ENCODE assay signal across 8 cellular contexts in the genomic region with DNA sequence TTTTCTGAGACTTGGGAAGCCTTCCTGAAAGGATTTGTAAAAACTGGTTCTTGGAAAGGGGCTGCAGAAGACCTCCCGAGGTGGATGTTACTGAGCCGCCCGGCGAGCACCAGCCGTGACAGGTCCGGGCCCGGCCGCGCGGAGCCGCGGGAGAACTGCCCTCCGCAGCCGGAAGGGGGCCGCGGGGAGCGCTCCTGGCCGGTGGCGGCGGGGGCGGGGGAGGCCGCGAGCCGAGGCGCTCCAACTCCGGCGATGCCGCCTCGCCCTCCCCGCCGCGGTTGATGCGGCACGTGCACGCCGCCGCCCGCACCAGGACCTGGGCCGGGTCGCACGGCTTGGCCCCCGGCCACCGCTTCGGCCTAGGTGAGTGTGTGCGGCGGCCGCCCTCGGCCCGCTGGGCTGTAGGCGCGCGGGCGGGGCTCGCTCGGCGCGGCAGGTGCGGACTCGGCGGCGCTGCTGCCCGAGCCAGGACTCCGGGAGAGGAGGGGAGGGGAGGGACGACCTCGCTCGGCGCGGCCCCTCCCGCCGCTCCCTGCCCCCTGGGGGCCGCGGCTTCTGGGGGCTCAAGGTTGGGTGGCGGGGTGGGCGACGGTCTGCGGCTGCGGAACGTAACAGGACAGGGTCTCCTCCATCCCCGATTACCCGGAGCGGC. TPM values are rescaled to one million over a fixed set of nuclear protein-coding genes. Genes with fewer than 3 reads are reported as not detected.
DNase-seq lines count a peak whose midpoint lies in the region; ATAC-seq, FAIRE-seq and TF ChIP-seq lines count a peak whose summit lies in the region.

No MANE protein-coding gene starts in this region.

- intact Hi-C loops in K562 (cut with micrococcal nuclease): loop anchor here (5.0 to 10.0 kb wide), 2 partner anchors 44 to 167 kb away; no protein-coding TSS in a partner anchor

- H3K9me2 ChIP-seq in GM23248 (ENCODE audit: insufficient read depth): no peaks in the 10 kb centered on the region

- 0 to 1% methylated on average over 25 to 60 of the region's 81 CpGs for WGBS in GM23248 (ENCODE audit: low coverage in 1 of 2, low lambda C conversion rate in 2 of 2, missing lambda C conversion rate in 2 of 2), 2 experiments
- WGBS in K562 (ENCODE audit: insufficient coverage, low coverage, missing lambda C conversion rate): 64% methylated on average over 7 of the region's 81 CpGs

- H3K4me3 ChIP-seq in GM12864 (ENCODE audit: low read depth, low read length) (peak overlapping the region; percentile 50), GM23248 (peak overlapping the region; percentile 75), K562 (peak overlapping the region; percentile 36), iPS-15b (ENCODE audit: low read depth, low read length) (peak overlapping the region; percentile 75), skeletal muscle cell (ENCODE audit: low read depth, low read length) (peak overlapping the region; percentile 65)

- no TSS peak for BruUV-seq in K562 (replicated peaks; lab: Mats Ljungman, UMichigan)

- H3F3A ChIP-seq in GM23248 (ENCODE audit: insufficient read depth): peaks cover 16% of the 10 kb centered on the region; the same call in 1 of the 2 replicates

- H3K9me1 ChIP-seq in K562 (ENCODE audit: control insufficient read depth, insufficient read depth, low read length): no peaks in the 10 kb centered on the region

- H3K9ac ChIP-seq in GM23248 (peak overlapping the region; percentile 64), K562 (ENCODE audit: insufficient read depth in 1 of 2, low read depth in 2 of 2, low read length in 2 of 2) (peak overlapping the region; percentile 21 to 70; a peak in 3 of 4 replicates), iPS-15b (ENCODE audit: low read depth, low read length) (peak overlapping the region; percentile 48)

- DNase-seq in GM12864 (ENCODE audit: low read depth) (no peak), GM23248 (peak; percentile 91), LHCN-M2 (ENCODE audit: low read depth) (peak; percentile 54), T1000 (lab: John Stamatoyannopoulos, UW) (peak; percentile 16), K562 (ENCODE audit: extremely low read depth in 1 of 4, low spot score in 3 of 4) (peak; percentile 47 to 52 (median 49)), skeletal muscle cell (ENCODE audit: low read depth) (no peak), NCI-H1048 (lab: John Stamatoyannopoulos, UW) (no peak)

- no peak for TF ChIP-seq POLR2A in K562 (conservative IDR thresholded peaks at IDR 0.05)

- H3K27ac ChIP-seq in GM23248: no peak overlapping the region
- no peak overlapping the region for H3K27ac ChIP-seq in K562 (ENCODE audit: extremely low read depth, low read depth, low read length)

- H3K79me2 ChIP-seq in GM23248 (ENCODE audit: insufficient read depth) (no peaks in the 10 kb centered on the region), K562 (ENCODE audit: control insufficient read depth, insufficient read depth, low read length) (no peaks in the 10 kb centered on the region)

- peak; percentile 87 for ATAC-seq in K562

- TF ChIP-seq CTCF in GM12864 (IDR thresholded peaks at IDR 0.05; ENCODE audit: low read depth, low read length, missing control alignments): peak; percentile 46
- peak in 2 of 3 experiments; percentile 8 to 46; a peak in 1 of 6 replicates for TF ChIP-seq CTCF in K562 (IDR thresholded peaks at IDR 0.05 in 2 of 3, conservative IDR thresholded peaks at IDR 0.05 in 1 of 3; ENCODE audit: insufficient read depth in 2 of 3, low read depth in 1 of 3, low read length in 3 of 3)

- POLR2A ChIA-PET in K562 (lab: Yijun Ruan, JAX): no interaction called here

- TF ChIP-seq RAD21 in K562 (CRISPR knock-in tag; conservative IDR thresholded peaks at IDR 0.05 in 1 of 2, IDR thresholded peaks at IDR 0.05 in 1 of 2): no peak

- CTCF ChIA-PET in K562 (lab: Yijun Ruan, JAX; ENCODE audit: low intra/inter-chr PET ratio): interaction anchor here (0.7 kb wide), 1 partner anchor 29 kb away, joined by 5 read pairs; no protein-coding TSS in a partner anchor

- H2AFZ ChIP-seq in GM23248 (peak overlapping the region; percentile 79), K562 (ENCODE audit: low read depth, low read length) (peak overlapping the region; percentile 93)

- FAIRE-seq in K562 (lab: Jason Lieb, UNC): no peak

- no peaks in the 10 kb centered on the region for H3K9me3 ChIP-seq in GM23248 (ENCODE audit: low read depth)
- H3K9me3 ChIP-seq in K562 (replicated peaks; ENCODE audit: control insufficient read depth, insufficient read depth, low read depth, low read length): 0 out of 2 replicates have a peak, but pooled peaks cover 2% of the 10 kb centered on the region
- no peaks in the 10 kb centered on the region for H3K9me3 ChIP-seq in iPS-15b (ENCODE audit: control insufficient read depth, insufficient read depth, low read length)

- peaks cover 11% of the 10 kb centered on the region; the same call in 1 of the 2 replicates for H3K4me1 ChIP-seq in GM23248 (ENCODE audit: insufficient read depth)
- peaks cover 2 to 19% of the 10 kb centered on the region in 2 experiments; a peak in 3 of 5 replicates for H3K4me1 ChIP-seq in K562 (replicated peaks in 1 of 2; ENCODE audit: control insufficient read depth in 2 of 2, insufficient read depth in 2 of 2, low read length in 2 of 2)
- H3K4me1 ChIP-seq in iPS-15b (ENCODE audit: control insufficient read depth, insufficient read depth, low read length): peaks cover 7% of the 10 kb centered on the region

- in situ Hi-C loops in GM23248 (cut with MboI) (loop anchor here (10.0 to 25.0 kb wide), 3 partner anchors 261 to 707 kb away; no protein-coding TSS in a partner anchor), K562 (cut with MboI) (no loop called here)

- H3K4me2 ChIP-seq in GM23248 (ENCODE audit: unreplicated experiment) (peak overlapping the region; percentile 96), K562 (ENCODE audit: insufficient read depth, low read length) (peak overlapping the region; percentile 53)

- H4K20me1 ChIP-seq in GM23248 (ENCODE audit: insufficient read depth) (no peaks in the 10 kb centered on the region), K562 (replicated peaks; ENCODE audit: control insufficient read depth, insufficient read depth, low read length) (no peaks in the 10 kb centered on the region)

- no peaks in the 10 kb centered on the region for H3K27me3 ChIP-seq in GM23248 (replicated peaks; ENCODE audit: insufficient read depth)
- peaks cover 0 to 8% of the 10 kb centered on the region in 2 experiments; a peak in 1 of 5 replicates for H3K27me3 ChIP-seq in K562 (ENCODE audit: control insufficient read depth in 2 of 2, insufficient read depth in 2 of 2, low read length in 2 of 2)
- H3K27me3 ChIP-seq in iPS-15b (ENCODE audit: control insufficient read depth, insufficient read depth, low read length): no peaks in the 10 kb centered on the region

- TF ChIP-seq EP300 in K562 (IDR thresholded peaks at IDR 0.05; ENCODE audit: low read length): no peak

- H3K36me3 ChIP-seq in GM23248 (ENCODE audit: low read depth) (no peaks in the 10 kb centered on the region), K562 (ENCODE audit: control insufficient read depth, insufficient read depth, low read length) (no peaks in the 10 kb centered on the region), iPS-15b (ENCODE audit: control insufficient read depth, insufficient read depth, low read length) (peaks cover 14% of the 10 kb centered on the region)

TF ChIP-seq in K562, 482 proteins besides CTCF, POLR2A, EP300 and RAD21 (continues in another document):
- TF ChIP-seq, protein P1, sequence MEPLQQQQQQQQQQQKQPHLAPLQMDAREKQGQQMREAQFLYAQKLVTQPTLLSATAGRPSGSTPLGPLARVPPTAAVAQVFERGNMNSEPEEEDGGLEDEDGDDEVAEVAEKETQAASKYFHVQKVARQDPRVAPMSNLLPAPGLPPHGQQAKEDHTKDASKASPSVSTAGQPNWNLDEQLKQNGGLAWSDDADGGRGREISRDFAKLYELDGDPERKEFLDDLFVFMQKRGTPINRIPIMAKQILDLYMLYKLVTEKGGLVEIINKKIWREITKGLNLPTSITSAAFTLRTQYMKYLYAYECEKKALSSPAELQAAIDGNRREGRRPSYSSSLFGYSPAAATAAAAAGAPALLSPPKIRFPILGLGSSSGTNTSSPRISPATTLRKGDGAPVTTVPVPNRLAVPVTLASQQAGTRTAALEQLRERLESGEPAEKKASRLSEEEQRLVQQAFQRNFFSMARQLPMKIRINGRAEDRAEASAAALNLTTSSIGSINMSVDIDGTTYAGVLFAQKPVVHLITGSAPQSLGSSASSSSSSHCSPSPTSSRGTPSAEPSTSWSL (CRISPR knock-in tag; IDR thresholded peaks at IDR 0.05; ENCODE audit: borderline replicate concordance): no peak

RNA-seq across cellular contexts. Expression of a gene that starts 1.7 kb away (rescaled TPM):
- total RNA-seq in GM23248 (2014; rRNA removed; shearing (Covaris generic)): 1.3 and 6.4 TPM in 2 replicates
- polyA plus RNA-seq in GM23248 (2016; fragmentation: Nextera tagmentation; extraction: Ambion mirVana) (3.6 and 3.9 TPM in 2 replicates), K562 (2011; rRNA removed) (0.91 and 1.1 TPM in 2 replicates), K562 (2014; fragmentation: Illumina TruSeq; extraction: Trizol) (0.36 and 0.55 TPM in 2 replicates), K562 (2014; fragmentation: Nextera tagmentation; extraction: Ambion mirVana) (under 1 TPM in 1 of 2 experiments, not detected in 1; 0.18 TPM), K562 (2014; rRNA removed) (0.36 and 0.81 TPM in 2 replicates)
- total RNA-seq in LHCN-M2 (2014; rRNA removed) (6.2 and 13.5 TPM in 2 replicates), K562 (2014; rRNA removed) (0.37 and 1.9 TPM in 2 replicates), K562 (2014; rRNA removed; fragmentation: Illumina TruSeq; extraction: Trizol) (0.25 and 0.54 TPM in 2 replicates), K562 (2015; rRNA removed; fragmentation: Illumina TruSeq; extraction: Trizol) (0.15 and 0.29 TPM in 2 replicates), K562 (2021) (1.00 and 1.0 TPM in 2 replicates)
- polyA plus RNA-seq in LHCN-M2 (2012): 3.7 TPM
- 3.2 TPM in 2 replicates for total RNA-seq in K562 (2011; cell fraction: chromatin; rRNA removed; ENCODE audit: low replicate concordance)
- 1.4 and 2.3 TPM in 2 replicates for total RNA-seq in K562 (2011; cell fraction: nucleolus; rRNA removed)
- total RNA-seq in K562 (2011; cell fraction: nucleoplasm; rRNA removed): 2.4 and 3.0 TPM in 2 replicates
- polyA plus RNA-seq in K562 (2011; cell fraction: cytosol; rRNA removed): 0.66 and 1.4 TPM in 2 replicates
- polyA plus RNA-seq in K562 (2011; cell fraction: nucleus; rRNA removed): 1.5 and 1.9 TPM in 2 replicates
- polyA plus RNA-seq in K562 (2012): 0.30 and 0.32 TPM in 2 replicates
- polyA minus RNA-seq in K562 (2011; rRNA and poly(A)+ RNA removed): 1.1 and 2.4 TPM in 2 replicates
- polyA minus RNA-seq in K562 (2011; cell fraction: cytosol; rRNA and poly(A)+ RNA removed): 0.67 and 1.3 TPM in 2 replicates
- 1.8 and 3.6 TPM in 2 replicates for polyA minus RNA-seq in K562 (2011; cell fraction: nucleus; rRNA and poly(A)+ RNA removed)

Comparison
In these comparisons a context has a peak if more than half of its experiments do, and no peak if none do; other contexts are left out.
1. DNase-seq: peak in GM23248 (single experiment), LHCN-M2 (single experiment), T1000 (single experiment) and K562 (4 of 4); none in GM12864 (single experiment), skeletal muscle cell (single experiment) and NCI-H1048 (single experiment).
2. Peak in every context shown above with its lines, with median percentiles within 50 percentile points of each other: H3K4me3 ChIP-seq and H3K9ac ChIP-seq.